ENCODE assay signal across 13 cellular contexts in the genomic region with DNA sequence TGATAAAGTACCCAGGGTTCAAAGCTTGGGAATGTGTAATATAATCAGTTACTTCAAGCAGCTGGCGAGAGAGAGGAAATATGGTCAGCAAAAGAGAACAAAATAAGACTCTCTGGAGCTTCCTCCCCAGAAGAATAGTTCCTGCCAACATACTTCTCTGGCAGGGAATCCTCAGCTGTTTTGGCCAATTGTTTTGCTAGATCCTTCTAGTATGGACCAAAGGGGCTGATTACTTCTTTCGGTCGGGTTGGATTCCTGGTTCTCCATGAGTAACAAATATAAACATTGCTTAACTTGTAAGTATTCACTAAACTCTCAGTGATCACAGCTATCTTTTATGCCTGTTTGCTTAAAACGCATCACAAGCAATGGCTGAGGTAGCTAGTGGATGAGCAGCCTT. TPM values are rescaled to one million over a fixed set of nuclear protein-coding genes. Genes with fewer than 3 reads are reported as not detected.
DNase-seq lines count a peak whose midpoint lies in the region; ATAC-seq and TF ChIP-seq lines count a peak whose summit lies in the region.
"Had no signal": no experiment of that assay in that cellular context is flagged by ENCODE, and none has a peak within 500 bp of the region (broad histone marks: within the 10 kb centered on the region; RNA-seq: fewer than 3 reads in every experiment).

No MANE protein-coding gene starts in this region.

- no peaks in the 10 kb centered on the region for H3K27me3 ChIP-seq in H9 (ENCODE audit: insufficient read depth, low read length)
- H3K27me3 ChIP-seq in naive thymus-derived CD4-positive, alpha-beta T cell (ENCODE audit: control insufficient read depth in 2 of 2, insufficient read depth in 2 of 2, low read length in 2 of 2), result no peaks in the 10 kb centered on the region
- H3K27me3 ChIP-seq: pancreas, testis had no signal

- no peak overlapping the region for H3K23ac ChIP-seq in H9 (ENCODE audit: insufficient read length, low read depth, low read length)

- no peak overlapping the region for H3K4me3 ChIP-seq in AG04449 (ENCODE audit: low read depth, low read length)
- no peak overlapping the region for H3K4me3 ChIP-seq in foreskin fibroblast (ENCODE audit: low read depth in 1 of 2, low read length in 2 of 2)
- H3K4me3 ChIP-seq in naive thymus-derived CD4-positive, alpha-beta T cell (ENCODE audit: low read length), result no peak overlapping the region
- H3K4me3 ChIP-seq: pancreas, testis had no signal

- no peak overlapping the region for H3K4me3 Mint-ChIP-seq in H9
- H3K4me3 Mint-ChIP-seq in naive thymus-derived CD4-positive, alpha-beta T cell, result no peak overlapping the region
- H3K4me3 Mint-ChIP-seq: activated naive CD4-positive, alpha-beta T cell treated with anti-CD3 and anti-CD28 coated beads, Interleukin-2, amount 50 U/mL, for 24 hours; T-helper 17 cell had no signal

- no peak overlapping the region for H2BK5ac ChIP-seq in H9 (ENCODE audit: insufficient read length, low read length)

- TF ChIP-seq CTCF in AG04449 (IDR thresholded peaks at IDR 0.05; ENCODE audit: insufficient read depth, low read length, missing control alignments), result no peak
- no peak for TF ChIP-seq CTCF in foreskin fibroblast (IDR thresholded peaks at IDR 0.05; ENCODE audit: low read depth, low read length)
- no peak for TF ChIP-seq CTCF in omental fat pad (IDR thresholded peaks at IDR 0.05)
- TF ChIP-seq CTCF in H9 (conservative IDR thresholded peaks at IDR 0.05), result no peak

- no peak overlapping the region for H2BK15ac ChIP-seq in H9 (ENCODE audit: low read depth, low read length)

- peaks cover 0 to 32% (median 23%) of the 10 kb centered on the region in 3 experiments; a peak in 5 of 7 replicates for H3K36me3 Mint-ChIP-seq in H9 (ENCODE audit: insufficient read depth in 1 of 3, low read depth in 3 of 3)
- H3K36me3 Mint-ChIP-seq in naive thymus-derived CD4-positive, alpha-beta T cell, result peaks cover 20 to 73% (median 31%) of the 10 kb centered on the region in 5 donors

- no peak overlapping the region for H3K4ac ChIP-seq in H9 (ENCODE audit: low read depth, low read length)

- intact Hi-C loops in naive thymus-derived CD4-positive, alpha-beta T cell (cut with micrococcal nuclease), result no loop called here

- CTCF ChIA-PET in AG04449 (lab: Yijun Ruan, JAX), result interaction anchor here (0.6 to 1.3 kb wide), 4 partner anchors 36 to 382 kb away, joined by 3 to 5 read pairs (median 3); a partner anchor contains a TSS
- CTCF ChIA-PET in naive thymus-derived CD4-positive, alpha-beta T cell (lab: Charles Lee), result no interaction called here

- H4K5ac ChIP-seq in H9 (ENCODE audit: insufficient read length, low read depth, low read length), result no peak overlapping the region

- no peak overlapping the region for H3K27ac ChIP-seq in H9 (ENCODE audit: insufficient read length, low read depth, low read length)
- no peak overlapping the region for H3K27ac ChIP-seq in naive thymus-derived CD4-positive, alpha-beta T cell (ENCODE audit: low read depth, low read length)
- H3K27ac ChIP-seq: pancreas had no signal

- ATAC-seq in omental fat pad (ENCODE audit: low FRiP score), result peak; percentile 62
- no peak for ATAC-seq in naive thymus-derived CD4-positive, alpha-beta T cell
- ATAC-seq: T-helper 17 cell had no signal

- H3K9me3 Mint-ChIP-seq in H9, result no peaks in the 10 kb centered on the region
- H3K9me3 Mint-ChIP-seq in naive thymus-derived CD4-positive, alpha-beta T cell, result no peaks in the 10 kb centered on the region
- H3K9me3 Mint-ChIP-seq: activated naive CD4-positive, alpha-beta T cell treated with anti-CD3 and anti-CD28 coated beads, Interleukin-2, amount 50 U/mL, for 24 hours had no signal

- peak; percentile 55 for DNase-seq in AG04449 (ENCODE audit: low read depth, low spot score)
- peak; percentile 21 for DNase-seq in astrocyte of the hippocampus (ENCODE audit: low read depth, low spot score)
- peak; percentile 70 to 82 for DNase-seq in foreskin fibroblast
- DNase-seq in omental fat pad (ENCODE audit: low spot score), result no peak
- DNase-seq in inferior parietal cortex (ENCODE audit: extremely low spot score), result no peak
- DNase-seq in foreskin melanocyte, result no peak
- no peak for DNase-seq in H9
- no peak for DNase-seq in naive thymus-derived CD4-positive, alpha-beta T cell
- DNase-seq: ACHN, pancreas, T-helper 17 cell, testis had no signal

- no peaks in the 10 kb centered on the region for H4K20me1 ChIP-seq in H9 (ENCODE audit: control insufficient read depth, insufficient read depth, insufficient read length)

- H3K14ac ChIP-seq in H9 (ENCODE audit: insufficient read depth, low read length), result no peak overlapping the region

- H2BK120ac ChIP-seq in H9 (ENCODE audit: low read depth, low read length, poor library complexity, severe bottlenecking), result no peak overlapping the region

- H3K18ac ChIP-seq in H9 (ENCODE audit: insufficient read length, low read depth, low read length), result no peak overlapping the region

- POLR2A ChIA-PET in AG04449 (lab: Yijun Ruan, JAX), result no interaction called here
- POLR2A ChIA-PET in naive thymus-derived CD4-positive, alpha-beta T cell (lab: Charles Lee), result no interaction called here

- no peaks in the 10 kb centered on the region for H3K27me3 Mint-ChIP-seq in H9 (ENCODE audit: low read depth)
- H3K27me3 Mint-ChIP-seq in naive thymus-derived CD4-positive, alpha-beta T cell, result no peaks in the 10 kb centered on the region
- H3K27me3 Mint-ChIP-seq: activated naive CD4-positive, alpha-beta T cell treated with anti-CD3 and anti-CD28 coated beads, Interleukin-2, amount 50 U/mL, for 24 hours; T-helper 17 cell had no signal

- no peaks in the 10 kb centered on the region for H3K4me1 Mint-ChIP-seq in H9
- peaks cover 0 to 11% (median 3%) of the 10 kb centered on the region in 7 donors for H3K4me1 Mint-ChIP-seq in naive thymus-derived CD4-positive, alpha-beta T cell
- H3K4me1 Mint-ChIP-seq: activated naive CD4-positive, alpha-beta T cell treated with anti-CD3 and anti-CD28 coated beads, Interleukin-2, amount 50 U/mL, for 24 hours had no signal

- H3K4me2 ChIP-seq in H9 (ENCODE audit: insufficient read depth, insufficient read length, low read length), result no peak overlapping the region

- H2BK20ac ChIP-seq in H9 (ENCODE audit: low read depth, low read length, poor library complexity, severe bottlenecking), result no peak overlapping the region

- no peak overlapping the region for H3K56ac ChIP-seq in H9 (ENCODE audit: insufficient read length, low read depth, low read length)

- H3K36me3 ChIP-seq in naive thymus-derived CD4-positive, alpha-beta T cell (ENCODE audit: control insufficient read depth in 2 of 3, insufficient read depth in 3 of 3, low read length in 3 of 3), result peaks cover 0 to 66% (median 0%) of the 10 kb centered on the region in 3 experiments

- no peaks in the 10 kb centered on the region for H3K23me2 ChIP-seq in H9 (ENCODE audit: insufficient read length, low read depth, low read length, poor library complexity, severe bottlenecking)

- H2AK5ac ChIP-seq in H9 (ENCODE audit: insufficient read length, low read length), result no peak overlapping the region

- H2BK12ac ChIP-seq in H9 (ENCODE audit: insufficient read length, low read depth, low read length), result no peak overlapping the region

- WGBS in H9 (ENCODE audit: extremely low coverage, insufficient read length, low lambda C conversion rate), result no CpG with 5 or more reads among the region's 4 CpGs

- H3T11ph ChIP-seq in H9 (ENCODE audit: low read length), result no peak overlapping the region

- H3K9ac ChIP-seq in H9 (ENCODE audit: extremely low read depth, insufficient read length, low read length), result no peak overlapping the region

- H4K91ac ChIP-seq in H9 (ENCODE audit: insufficient read length, low read depth, low read length), result no peak overlapping the region

- no peaks in the 10 kb centered on the region for H3K9me3 ChIP-seq in H9 (ENCODE audit: control insufficient read depth, low read depth, low read length)
- H3K9me3 ChIP-seq in naive thymus-derived CD4-positive, alpha-beta T cell (ENCODE audit: control insufficient read depth in 2 of 3, low read length in 3 of 3), result no peaks in the 10 kb centered on the region
- H3K9me3 ChIP-seq: pancreas, testis had no signal

- H2AFZ ChIP-seq in H9 (ENCODE audit: low read length), result no peak overlapping the region

- H3K27ac Mint-ChIP-seq in H9, result no peak overlapping the region
- no peak overlapping the region for H3K27ac Mint-ChIP-seq in naive thymus-derived CD4-positive, alpha-beta T cell
- H3K27ac Mint-ChIP-seq: activated naive CD4-positive, alpha-beta T cell treated with anti-CD3 and anti-CD28 coated beads, Interleukin-2, amount 50 U/mL, for 24 hours; T-helper 17 cell had no signal

- no peaks in the 10 kb centered on the region for H3K79me2 ChIP-seq in H9 (ENCODE audit: insufficient read depth, low read length)

- H3K79me1 ChIP-seq in H9 (ENCODE audit: insufficient read depth, low read depth, low read length, poor library complexity, severe bottlenecking), result no peaks in the 10 kb centered on the region

- no peaks in the 10 kb centered on the region for H3K4me1 ChIP-seq in H9 (ENCODE audit: insufficient read depth, low read length)
- H3K4me1 ChIP-seq in naive thymus-derived CD4-positive, alpha-beta T cell (ENCODE audit: control insufficient read depth in 2 of 2, insufficient read depth in 2 of 2, low read length in 2 of 2), result no peaks in the 10 kb centered on the region
- H3K4me1 ChIP-seq: pancreas had no signal

- H4K8ac ChIP-seq in H9 (replicated peaks; ENCODE audit: insufficient read length, low read depth, low read length), result no peak overlapping the region

RNA-seq across cellular contexts. Expression of a gene that starts 27.9 kb away (rescaled TPM):
- total RNA-seq in omental fat pad (10 to 100 TPM in 3 of 4 donors, 1 to 10 TPM in 1; 8.2 to 17.2 (median 13.9) TPM), H9 (2021) (7.3 and 7.7 TPM in 2 replicates)
- 10 to 100 TPM in 2 of 5 experiments, 1 to 10 TPM in 3; 9.0 to 14.8 (median 9.5) TPM for total RNA-seq in naive thymus-derived CD4-positive, alpha-beta T cell
- polyA plus RNA-seq in naive thymus-derived CD4-positive, alpha-beta T cell, result 1 to 10 TPM; 3.9 to 4.1 TPM

RNA-seq across cellular contexts. Expression of a gene that starts 31.4 kb away (rescaled TPM):
- total RNA-seq in omental fat pad (10 to 100 TPM; 42.6 to 74.4 (median 58.0) TPM), H9 (2021) (62.5 and 68.4 TPM in 2 replicates)
- total RNA-seq in naive thymus-derived CD4-positive, alpha-beta T cell, result 100 to 1,000 TPM in 2 of 5 experiments, 10 to 100 TPM in 3; 62.9 to 133 (median 75.6) TPM
- 10 to 100 TPM; 52.3 to 60.6 TPM for polyA plus RNA-seq in naive thymus-derived CD4-positive, alpha-beta T cell

RNA-seq across cellular contexts. Expression of a gene that starts 38.7 kb away (rescaled TPM):
- total RNA-seq in omental fat pad (10 to 100 TPM in 3 of 4 donors, 1 to 10 TPM in 1; 7.9 to 22.1 (median 19.1) TPM), H9 (2021) (28.9 and 32.1 TPM in 2 replicates)
- 1 to 10 TPM in 2 of 5 experiments, under 1 TPM in 2, not detected in 1; 0.34 to 3.3 (median 1.6) TPM for total RNA-seq in naive thymus-derived CD4-positive, alpha-beta T cell
- under 1 TPM; 0.31 to 0.97 TPM for polyA plus RNA-seq in naive thymus-derived CD4-positive, alpha-beta T cell

Comparison
In these comparisons a context has a peak if more than half of its experiments do, and no peak if none do; other contexts are left out.
1. DNase-seq: peak in AG04449 (single experiment), astrocyte of the hippocampus (single experiment) and foreskin fibroblast (2 of 2); none in omental fat pad (single experiment), inferior parietal cortex (single experiment), foreskin melanocyte (single experiment), H9 (single experiment) and naive thymus-derived CD4-positive, alpha-beta T cell (0 of 9).